ENCODE assay signal across 1 cellular context in the genomic region with DNA sequence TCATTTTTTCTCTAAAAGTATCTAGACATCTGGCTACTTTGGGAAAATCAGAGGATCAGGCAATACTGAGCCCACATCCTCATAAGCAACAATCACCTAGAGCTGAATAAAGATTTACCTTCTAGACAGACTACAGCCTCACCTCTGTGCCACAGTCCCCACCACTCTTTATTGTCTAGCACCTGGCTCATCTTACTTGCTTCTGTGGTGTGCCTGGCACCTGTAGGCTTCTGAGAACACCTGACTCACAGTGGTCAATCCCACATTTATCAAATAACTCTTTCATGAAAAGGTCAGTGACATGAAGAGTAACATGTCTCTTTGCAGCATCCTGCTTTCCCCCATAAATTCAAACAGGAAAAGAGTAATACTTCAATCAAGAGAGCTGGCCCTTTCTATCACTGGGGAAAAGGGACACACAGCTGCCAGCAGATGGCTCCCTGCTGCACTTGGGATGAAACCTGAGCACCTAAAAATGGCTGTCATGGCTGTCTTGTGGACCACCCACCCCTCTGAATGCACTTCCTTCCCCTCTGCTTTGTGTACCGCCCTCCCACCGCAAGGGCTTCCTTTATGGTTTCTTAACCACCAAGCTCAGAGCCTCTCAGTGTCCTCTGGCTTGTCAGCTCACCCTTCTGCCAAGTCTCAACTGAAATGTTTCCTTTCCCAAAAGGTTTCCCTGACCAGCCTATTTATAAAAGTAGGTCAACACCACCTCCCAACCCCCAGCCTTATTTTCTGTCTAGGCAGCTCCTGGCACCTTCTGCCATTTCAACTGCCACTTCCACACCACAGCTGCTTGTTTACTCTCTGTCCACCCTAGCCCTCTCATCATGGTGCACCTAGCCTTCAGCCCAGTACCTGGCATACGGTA.
TF ChIP-seq lines count a peak whose summit lies in the region.

No MANE protein-coding gene starts in this region.

TF ChIP-seq in K562, 482 proteins besides CTCF, POLR2A, EP300 and RAD21:
- TF ChIP-seq, protein P1, sequence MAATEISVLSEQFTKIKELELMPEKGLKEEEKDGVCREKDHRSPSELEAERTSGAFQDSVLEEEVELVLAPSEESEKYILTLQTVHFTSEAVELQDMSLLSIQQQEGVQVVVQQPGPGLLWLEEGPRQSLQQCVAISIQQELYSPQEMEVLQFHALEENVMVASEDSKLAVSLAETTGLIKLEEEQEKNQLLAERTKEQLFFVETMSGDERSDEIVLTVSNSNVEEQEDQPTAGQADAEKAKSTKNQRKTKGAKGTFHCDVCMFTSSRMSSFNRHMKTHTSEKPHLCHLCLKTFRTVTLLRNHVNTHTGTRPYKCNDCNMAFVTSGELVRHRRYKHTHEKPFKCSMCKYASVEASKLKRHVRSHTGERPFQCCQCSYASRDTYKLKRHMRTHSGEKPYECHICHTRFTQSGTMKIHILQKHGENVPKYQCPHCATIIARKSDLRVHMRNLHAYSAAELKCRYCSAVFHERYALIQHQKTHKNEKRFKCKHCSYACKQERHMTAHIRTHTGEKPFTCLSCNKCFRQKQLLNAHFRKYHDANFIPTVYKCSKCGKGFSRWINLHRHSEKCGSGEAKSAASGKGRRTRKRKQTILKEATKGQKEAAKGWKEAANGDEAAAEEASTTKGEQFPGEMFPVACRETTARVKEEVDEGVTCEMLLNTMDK (IDR thresholded peaks at IDR 0.05; ENCODE audit: borderline replicate concordance, insufficient read depth, low read depth, low read length, poor library complexity, severe bottlenecking) = peak; percentile 42
- TF ChIP-seq BHLHE40 (IDR thresholded peaks at IDR 0.05; ENCODE audit: low read length) (peak; percentile 17; the same call in 1 of the 2 replicates), YY1 (IDR thresholded peaks at IDR 0.05; ENCODE audit: borderline replicate concordance in 1 of 3, control insufficient read depth in 1 of 3, extremely low read depth in 1 of 3, insufficient read depth in 3 of 3, insufficient read length in 1 of 3, insufficient replicate concordance in 2 of 3, low read depth in 1 of 3, low read length in 2 of 3) (peak in 2 of 3 experiments; percentile 35 to 81), SAFB2 (IDR thresholded peaks at IDR 0.05; ENCODE audit: borderline replicate concordance, low read depth, low read length, severe bottlenecking) (no peak)
